12 cellular contexts compared by ENCODE assay signal in genomic region chr4:143294710-143295109, GRCh38. TPM values are rescaled to one million over a fixed set of nuclear protein-coding genes. Genes with fewer than 3 reads are reported as not detected.
DNase-seq lines count a peak whose midpoint lies in the region; ATAC-seq and TF ChIP-seq lines count a peak whose summit lies in the region.
"Had no signal": no experiment of that assay in that cellular context is flagged by ENCODE, and none has a peak within 500 bp of the region (broad histone marks: within the 10 kb centered on the region; RNA-seq: fewer than 3 reads in every experiment).

No MANE protein-coding gene starts in this region.

- TF ChIP-seq CTCF in esophagus squamous epithelium (IDR thresholded peaks at IDR 0.05), result no peak
- TF ChIP-seq CTCF in sigmoid colon (IDR thresholded peaks at IDR 0.05), result no peak
- no peak for TF ChIP-seq CTCF in colonic mucosa (IDR thresholded peaks at IDR 0.05)

- no peak for TF ChIP-seq POLR2A in esophagus squamous epithelium (IDR thresholded peaks at IDR 0.05)
- no peak for TF ChIP-seq POLR2A in sigmoid colon (IDR thresholded peaks at IDR 0.05)

- no peak overlapping the region for H3K9ac ChIP-seq in colonic mucosa (ENCODE audit: low read depth in 2 of 2, low read length in 2 of 2)

- H3K36me3 ChIP-seq in esophagus squamous epithelium (no peaks in the 10 kb centered on the region), sigmoid colon (no peaks in the 10 kb centered on the region), colonic mucosa (no peaks in the 10 kb centered on the region)

- intact Hi-C loops in left ventricle myocardium superior (cut with micrococcal nuclease), result no loop called here
- intact Hi-C loops in Right ventricle myocardium inferior (cut with DNase I), result loop anchor here (5.0 kb wide), 1 partner anchor 43 kb away; the partner anchor contains the start of gene GAB1
- intact Hi-C loops in esophagus squamous epithelium (cut with DNase I), result no loop called here
- intact Hi-C loops in sigmoid colon (cut with DNase I), result loop anchor here (2.0 to 5.0 kb wide), 2 partner anchors 42 to 77 kb away; partner anchors contain the start of gene GAB1
- intact Hi-C loops in colonic mucosa (cut with DNase I), result no loop called here

- peak; percentile 7 for ATAC-seq in left ventricle myocardium superior
- ATAC-seq in Right ventricle myocardium inferior, result no peak
- no peak for ATAC-seq in GM19395 (IDR thresholded peaks at IDR 0.05; ENCODE audit: unreplicated experiment)
- ATAC-seq in GM18502 (IDR thresholded peaks at IDR 0.05; ENCODE audit: poor library complexity, unreplicated experiment), result no peak

- H3K27me3 ChIP-seq in esophagus squamous epithelium (no peaks in the 10 kb centered on the region), sigmoid colon (no peaks in the 10 kb centered on the region), colonic mucosa (no peaks in the 10 kb centered on the region)

- H3K27ac ChIP-seq in esophagus squamous epithelium (peak overlapping the region in 3 of 4 donors; percentile 7 to 45 (median 25)), sigmoid colon (peak overlapping the region; percentile 50 to 72 (median 67)), colonic mucosa (no peak overlapping the region)
- H3K27ac ChIP-seq: C4-2B, RWPE1 had no signal

- WGBS in esophagus squamous epithelium, 2 donors, result 40 to 74% methylated on average over 2 of the region's 2 CpGs
- 71 to 77% methylated on average over 2 of the region's 2 CpGs for WGBS in sigmoid colon, 2 donors

- no peak for DNase-seq in left ventricle myocardium superior
- no peak for DNase-seq in Right ventricle myocardium inferior (ENCODE audit: missing footprints)
- no peak for DNase-seq in esophagus squamous epithelium (lab: John Stamatoyannopoulos, UW)
- DNase-seq in sigmoid colon, result no peak
- DNase-seq in colonic mucosa, result no peak
- DNase-seq in SKM-1 treated with dmso at 0.1 percent for 144 hours (lab: John Stamatoyannopoulos, UW; ENCODE audit: unreplicated experiment), result no peak
- DNase-seq: NCI-H1436 treated with DMSO at 0.1 percent for 48 hours, NCI-H2081 treated with DMSO at 0.1 percent for 48 hours had no signal

- TF ChIP-seq EP300 in sigmoid colon (IDR thresholded peaks at IDR 0.05), result no peak

- H3K4me3 ChIP-seq in esophagus squamous epithelium, result no peak overlapping the region
- H3K4me3 ChIP-seq in sigmoid colon, result no peak overlapping the region
- H3K4me3 ChIP-seq in colonic mucosa, result no peak overlapping the region

- H3K9me3 ChIP-seq in esophagus squamous epithelium, result no peaks in the 10 kb centered on the region
- no peaks in the 10 kb centered on the region for H3K9me3 ChIP-seq in sigmoid colon
- H3K9me3 ChIP-seq in colonic mucosa, result no peaks in the 10 kb centered on the region

- H3K4me1 ChIP-seq in esophagus squamous epithelium (peaks cover 3 to 77% (median 22%) of the 10 kb centered on the region in 3 donors), sigmoid colon (peaks cover 0 to 47% (median 32%) of the 10 kb centered on the region in 4 donors), colonic mucosa (no peaks in the 10 kb centered on the region)

RNA-seq across cellular contexts. Expression of gene GAB1, which starts 42.0 kb away (rescaled TPM):
- 90.7 TPM for total RNA-seq in left ventricle myocardium superior
- total RNA-seq in Right ventricle myocardium inferior, result 77.4 TPM
- 10 to 100 TPM; 25.7 to 37.6 (median 32.8) TPM for total RNA-seq in esophagus squamous epithelium
- 10 to 100 TPM; 44.1 to 71.6 (median 62.4) TPM for total RNA-seq in sigmoid colon
- polyA plus RNA-seq in sigmoid colon, result 10 to 100 TPM; 10.0 to 13.2 (median 11.4) TPM
- total RNA-seq in colonic mucosa, result 10 to 100 TPM; 48.9 to 81.2 TPM

Comparison
In these comparisons a context has a peak if more than half of its experiments do, and no peak if none do; other contexts are left out.
1. intact Hi-C loops: an anchor here in Right ventricle myocardium inferior (5.0 kb wide) and sigmoid colon (2.0 to 5.0 kb wide); none called in left ventricle myocardium superior, esophagus squamous epithelium and colonic mucosa.